ENCODE assay signal across 16 cellular contexts in the genomic region with DNA sequence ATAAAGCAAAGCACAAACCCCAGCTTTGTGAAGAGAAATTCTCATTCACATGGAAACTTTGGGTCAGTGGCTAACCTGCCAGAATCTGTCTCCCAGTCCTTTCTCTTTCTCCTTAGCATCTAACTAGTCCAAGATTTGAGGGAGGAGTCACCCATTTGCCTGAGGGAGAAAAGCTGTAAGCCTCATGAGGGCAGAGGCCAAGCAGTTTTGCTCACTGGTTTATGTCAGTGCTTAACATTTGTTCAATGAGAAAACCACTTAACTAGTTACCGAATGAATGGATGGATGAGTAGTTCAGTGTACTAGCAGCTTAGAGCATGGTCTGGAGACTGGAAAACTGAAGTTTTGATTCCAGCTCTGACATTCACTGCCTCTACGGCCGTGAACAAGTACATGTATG. TPM values are rescaled to one million over a fixed set of nuclear protein-coding genes. Genes with fewer than 3 reads are reported as not detected.
A peak's percentile ranks its signal among the peaks of the same experiment; 100 is the strongest.
DNase-seq lines count a peak whose midpoint lies in the region; ATAC-seq and TF ChIP-seq lines count a peak whose summit lies in the region.
"Had no signal": no experiment of that assay in that cellular context is flagged by ENCODE, and none has a peak within 500 bp of the region (broad histone marks: within the 10 kb centered on the region; RNA-seq: fewer than 3 reads in every experiment).

No MANE protein-coding gene starts in this region.

- H3K27ac ChIP-seq in OCI-LY7 (ENCODE audit: low read depth, low read length, poor library complexity, severe bottlenecking) (no peak overlapping the region), spleen (peak overlapping the region; percentile 56 to 91 (median 80)), psoas muscle (no peak overlapping the region)
- H3K27ac ChIP-seq: gastrocnemius medialis had no signal

- H4K20me1 ChIP-seq in OCI-LY7 (ENCODE audit: insufficient read depth, low read length): no peaks in the 10 kb centered on the region

- H3K27me3 Mint-ChIP-seq in activated CD4-positive, alpha-beta T cell treated with anti-CD3 and anti-CD28 coated beads, Interleukin-2, amount 10 ng/mL, durations not matched to agents 24 days and 14 days: no peaks in the 10 kb centered on the region
- H3K27me3 Mint-ChIP-seq in effector memory CD8-positive, alpha-beta T cell: no peaks in the 10 kb centered on the region

- H3K27ac Mint-ChIP-seq in activated CD4-positive, alpha-beta T cell treated with anti-CD3 and anti-CD28 coated beads, Interleukin-2, amount 10 ng/mL, durations not matched to agents 24 days and 14 days: peak overlapping the region; percentile 97
- H3K27ac Mint-ChIP-seq in effector memory CD8-positive, alpha-beta T cell: peak overlapping the region; percentile 89

- H2AFZ ChIP-seq in OCI-LY7 (ENCODE audit: low read length): peak overlapping the region; percentile 67; the same call in 1 of the 2 replicates
- H2AFZ ChIP-seq: GM23248 had no signal

- CTCF ChIA-PET in OCI-LY7 (lab: Charles Lee; ENCODE audit: unreplicated experiment): interaction anchor here (1.0 kb wide), 1 partner anchor 30 kb away, joined by 3 read pairs; no protein-coding TSS in a partner anchor

- intact Hi-C loops in activated CD4-positive, alpha-beta T cell treated with anti-CD3 and anti-CD28 coated beads, Interleukin-2, amount 10 ng/mL, durations not matched to agents 24 days and 14 days (cut with micrococcal nuclease): loop anchor here (1.0 to 5.0 kb wide), 5 partner anchors 9 to 367 kb away; no protein-coding TSS in a partner anchor
- intact Hi-C loops in OCI-LY7 (cut with micrococcal nuclease; ENCODE audit: unreplicated experiment): loop anchor here (1.0 to 2.0 kb wide), 2 partner anchors 35 to 37 kb away; a partner anchor contains a TSS
- intact Hi-C loops in spleen (cut with DNase I; ENCODE audit: low total_unique reads): no loop called here
- intact Hi-C loops in psoas muscle (cut with DNase I): no loop called here

- DNase-seq in activated CD4-positive, alpha-beta T cell treated with anti-CD3 and anti-CD28 coated beads, Interleukin-2, amount 10 ng/mL, durations not matched to agents 24 days and 14 days: no peak
- no peak for DNase-seq in activated CD4-positive, alpha-beta T cell treated with anti-CD3 and anti-CD28 coated beads for 48 hours
- DNase-seq in OCI-LY7 (ENCODE audit: low spot score) (no peak), spleen (no peak), psoas muscle (no peak)
- DNase-seq in effector memory CD8-positive, alpha-beta T cell: no peak
- DNase-seq: activated T-cell treated with anti-CD3 and anti-CD28 coated beads for 4 hours, COR-L47, gastrocnemius medialis, GM23248, islet precursor cell, NCI-H187, SHP77 treated with DMSO at 0.1 percent for 48 hours had no signal

- H3K9me2 ChIP-seq in OCI-LY7 (ENCODE audit: insufficient read depth, low read length): no peaks in the 10 kb centered on the region

- TF ChIP-seq CTCF in OCI-LY7 (conservative IDR thresholded peaks at IDR 0.05; ENCODE audit: low read length) (no peak), spleen (IDR thresholded peaks at IDR 0.05 in 8 of 11, conservative IDR thresholded peaks at IDR 0.05 in 3 of 11) (no peak), psoas muscle (IDR thresholded peaks at IDR 0.05) (no peak)

- ATAC-seq in effector memory CD8-positive, alpha-beta T cell (replicated peaks): no peak
- no peak for ATAC-seq in HG03280 (IDR thresholded peaks at IDR 0.05; ENCODE audit: unreplicated experiment)
- no peak for ATAC-seq in psoas muscle
- ATAC-seq in HG03342 (IDR thresholded peaks at IDR 0.05; ENCODE audit: unreplicated experiment): no peak
- ATAC-seq: gastrocnemius medialis, sciatic nerve had no signal

- H3K4me1 ChIP-seq in OCI-LY7 (ENCODE audit: insufficient read depth, low read length, poor library complexity, severe bottlenecking) (peaks cover 37% of the 10 kb centered on the region), spleen (peaks cover 30 to 98% (median 61%) of the 10 kb centered on the region in 6 donors), psoas muscle (peaks cover 19% of the 10 kb centered on the region)

- peaks cover 76% of the 10 kb centered on the region for H3K4me1 Mint-ChIP-seq in activated CD4-positive, alpha-beta T cell treated with anti-CD3 and anti-CD28 coated beads, Interleukin-2, amount 10 ng/mL, durations not matched to agents 24 days and 14 days
- H3K4me1 Mint-ChIP-seq in effector memory CD8-positive, alpha-beta T cell (ENCODE audit: low read depth in 2 of 2): peaks cover 34 to 49% of the 10 kb centered on the region in 2 donors

- POLR2A ChIA-PET in OCI-LY7 (lab: Charles Lee): interaction anchor here (0.7 to 1.7 kb wide), 6 partner anchors 11 to 79 kb away, joined by 3 to 4 read pairs (median 3); no protein-coding TSS in a partner anchor

- WGBS in spleen, 5 donors: 65 to 80% (median 77%) methylated on average over 3 of the region's 3 CpGs
- WGBS in psoas muscle, 3 donors: 87 to 90% (median 90%) methylated on average over 3 of the region's 3 CpGs

- H3K36me3 ChIP-seq in OCI-LY7 (ENCODE audit: insufficient read depth, low read length): peaks cover 28% of the 10 kb centered on the region
- peaks cover 0 to 33% (median 21%) of the 10 kb centered on the region in 6 donors for H3K36me3 ChIP-seq in spleen
- H3K36me3 ChIP-seq in psoas muscle (ENCODE audit: insufficient read depth in 1 of 2, low read depth in 1 of 2): peaks cover 0 to 4% of the 10 kb centered on the region in 2 donors
- H3K36me3 ChIP-seq: gastrocnemius medialis had no signal

- no peaks in the 10 kb centered on the region for H3K9me3 ChIP-seq in OCI-LY7 (ENCODE audit: low read length)
- no peaks in the 10 kb centered on the region for H3K9me3 ChIP-seq in spleen
- no peaks in the 10 kb centered on the region for H3K9me3 ChIP-seq in psoas muscle
- H3K9me3 ChIP-seq: gastrocnemius medialis had no signal

- TF ChIP-seq POLR2A in spleen (IDR thresholded peaks at IDR 0.05): no peak

- H3K36me3 Mint-ChIP-seq in activated CD4-positive, alpha-beta T cell treated with anti-CD3 and anti-CD28 coated beads, Interleukin-2, amount 10 ng/mL, durations not matched to agents 24 days and 14 days (ENCODE audit: low read depth): peaks cover 58% of the 10 kb centered on the region
- H3K36me3 Mint-ChIP-seq in effector memory CD8-positive, alpha-beta T cell (ENCODE audit: insufficient read depth): no peaks in the 10 kb centered on the region

- H3K4me2 ChIP-seq in OCI-LY7 (ENCODE audit: low read length): peak overlapping the region; percentile 59; the same call in 1 of the 2 replicates

- H3K4me3 ChIP-seq in OCI-LY7 (ENCODE audit: low read depth, low read length, poor library complexity, severe bottlenecking): no peak overlapping the region
- no peak overlapping the region for H3K4me3 ChIP-seq in spleen
- no peak overlapping the region for H3K4me3 ChIP-seq in psoas muscle
- H3K4me3 ChIP-seq: gastrocnemius medialis, GM23248 had no signal

- no TSS peak for BruUV-seq in OCI-LY7 (replicated peaks; lab: Mats Ljungman, UMichigan)

- H3K9me3 Mint-ChIP-seq in activated CD4-positive, alpha-beta T cell treated with anti-CD3 and anti-CD28 coated beads, Interleukin-2, amount 10 ng/mL, durations not matched to agents 24 days and 14 days: no peaks in the 10 kb centered on the region
- H3K9me3 Mint-ChIP-seq in effector memory CD8-positive, alpha-beta T cell: no peaks in the 10 kb centered on the region

- peaks cover 22% of the 10 kb centered on the region; the same call in 1 of the 2 replicates for H3K79me2 ChIP-seq in OCI-LY7 (ENCODE audit: insufficient read depth, low read depth, low read length)

- H3K4me3 Mint-ChIP-seq in activated CD4-positive, alpha-beta T cell treated with anti-CD3 and anti-CD28 coated beads, Interleukin-2, amount 10 ng/mL, durations not matched to agents 24 days and 14 days: peak overlapping the region; percentile 53
- H3K4me3 Mint-ChIP-seq in effector memory CD8-positive, alpha-beta T cell: peak overlapping the region; percentile 68 to 78

- H3K27me3 ChIP-seq in spleen (replicated peaks in 1 of 7) (no peaks in the 10 kb centered on the region), psoas muscle (ENCODE audit: insufficient read depth in 3 of 3, low read length in 2 of 3) (no peaks in the 10 kb centered on the region)
- H3K27me3 ChIP-seq: gastrocnemius medialis had no signal

RNA-seq across cellular contexts. Expression of a gene that starts 36.0 kb away (rescaled TPM):
- total RNA-seq in activated CD4-positive, alpha-beta T cell treated with anti-CD3 and anti-CD28 coated beads, Interleukin-2, amount 10 ng/mL, durations not matched to agents 24 days and 14 days: 232 TPM in 2 replicates
- total RNA-seq in OCI-LY7 (2014; rRNA removed; shearing (Covaris generic)): 19.0 and 24.2 TPM in 2 replicates
- total RNA-seq in OCI-LY7 (2022) (78.3 and 103 TPM in 2 replicates), spleen (10 to 100 TPM; 45.8 to 71.1 (median 52.9) TPM), psoas muscle (1 to 10 TPM; 1.4 to 4.5 (median 3.1) TPM)
- polyA plus RNA-seq in spleen (10 to 100 TPM; 10.9 to 13.0 (median 11.5) TPM), psoas muscle (under 1 TPM; 0.27 to 0.58 (median 0.39) TPM)

Comparison
In these comparisons a context has a peak if more than half of its experiments do, and no peak if none do; other contexts are left out.
1. H3K27ac ChIP-seq: peak in spleen (8 of 8); none in OCI-LY7 (single experiment) and psoas muscle (single experiment).
2. intact Hi-C loops: an anchor here in activated CD4-positive, alpha-beta T cell treated with anti-CD3 and anti-CD28 coated beads, Interleukin-2, amount 10 ng/mL, durations not matched to agents 24 days and 14 days (1.0 to 5.0 kb wide) and OCI-LY7 (1.0 to 2.0 kb wide); none called in spleen and psoas muscle.